ENCODE assay signal across 11 cellular contexts in genomic region chr2:233075141-233075965, GRCh38. TPM values are rescaled to one million over a fixed set of nuclear protein-coding genes. Genes with fewer than 3 reads are reported as not detected.
DNase-seq lines count a peak whose midpoint lies in the region; ATAC-seq and TF ChIP-seq lines count a peak whose summit lies in the region.
"Had no signal": no experiment of that assay in that cellular context is flagged by ENCODE, and none has a peak within 500 bp of the region (broad histone marks: within the 10 kb centered on the region; RNA-seq: fewer than 3 reads in every experiment).

No MANE protein-coding gene starts in this region.

- no peak for TF ChIP-seq CTCF in activated B cell treated with CpG ODN at 0.5 μM for 24 hours (IDR thresholded peaks at IDR 0.05)

- intact Hi-C loops in activated B cell treated with CpG ODN at 0.5 μM for 24 hours (cut with micrococcal nuclease) (loop anchor here (5.0 kb wide), 1 partner anchor 67 kb away; no protein-coding TSS in a partner anchor), posterior vena cava (cut with DNase I) (no loop called here)

- no peaks in the 10 kb centered on the region for H3K27me3 Mint-ChIP-seq in activated B cell treated with CpG ODN at 0.5 μM for 24 hours
- no peaks in the 10 kb centered on the region for H3K27me3 Mint-ChIP-seq in activated CD4-positive, alpha-beta T cell treated with anti-CD3 and anti-CD28 coated beads, Interleukin-2, amount 10 ng/mL, durations not matched to agents 7 days and 5 days

- no peak overlapping the region for H3K4me3 Mint-ChIP-seq in activated B cell treated with CpG ODN at 0.5 μM for 24 hours
- H3K4me3 Mint-ChIP-seq in activated CD4-positive, alpha-beta T cell treated with anti-CD3 and anti-CD28 coated beads, Interleukin-2, amount 10 ng/mL, durations not matched to agents 7 days and 5 days: no peak overlapping the region
- H3K4me3 Mint-ChIP-seq: brain had no signal

- peak; percentile 33 for ATAC-seq in GM19324 (IDR thresholded peaks at IDR 0.05; ENCODE audit: low FRiP score, unreplicated experiment)
- ATAC-seq in HG02938 (IDR thresholded peaks at IDR 0.05; ENCODE audit: unreplicated experiment): peak; percentile 41
- peak; percentile 35 for ATAC-seq in activated B cell treated with CpG ODN at 0.5 μM for 24 hours (ENCODE audit: low read depth)
- ATAC-seq: HCT116, SK-N-SH treated with all-trans-retinoic acid at 6 μM for 48 hours had no signal

- H3K9me3 Mint-ChIP-seq in activated B cell treated with CpG ODN at 0.5 μM for 24 hours: peaks cover 4% of the 10 kb centered on the region
- peaks cover 4% of the 10 kb centered on the region for H3K9me3 Mint-ChIP-seq in activated CD4-positive, alpha-beta T cell treated with anti-CD3 and anti-CD28 coated beads, Interleukin-2, amount 10 ng/mL, durations not matched to agents 7 days and 5 days

- H3K27ac Mint-ChIP-seq in activated B cell treated with CpG ODN at 0.5 μM for 24 hours: no peak overlapping the region
- H3K27ac Mint-ChIP-seq in activated CD4-positive, alpha-beta T cell treated with anti-CD3 and anti-CD28 coated beads, Interleukin-2, amount 10 ng/mL, durations not matched to agents 7 days and 5 days: no peak overlapping the region
- H3K27ac Mint-ChIP-seq: brain had no signal

- CTCF ChIA-PET in activated B cell treated with CpG ODN at 0.5 μM for 24 hours (lab: Charles Lee): interaction anchor here (1.2 to 2.8 kb wide), 5 partner anchors 9 to 27 kb away, joined by 3 to 24 read pairs (median 4); partner anchors contain the start of gene INPP5D
- CTCF ChIA-PET in activated CD4-positive, alpha-beta T cell treated with anti-CD3 and anti-CD28 coated beads, Interleukin-2, amount 10 ng/mL, durations not matched to agents 7 days and 5 days (lab: Charles Lee): interaction anchor here (0.9 to 1.3 kb wide), 4 partner anchors 9 to 22 kb away, joined by 3 to 8 read pairs (median 4); partner anchors contain the start of gene INPP5D

- POLR2A ChIA-PET in activated B cell treated with CpG ODN at 0.5 μM for 24 hours (lab: Charles Lee): interaction anchor here (0.8 to 4.7 kb wide), 12 partner anchors 9 to 70 kb away, joined by 3 to 113 read pairs (median 10); partner anchors contain the start of gene INPP5D
- POLR2A ChIA-PET in activated CD4-positive, alpha-beta T cell treated with anti-CD3 and anti-CD28 coated beads, Interleukin-2, amount 10 ng/mL, durations not matched to agents 7 days and 5 days (lab: Charles Lee): interaction anchor here (1.2 kb wide), 1 partner anchor 15 kb away, joined by 10 read pairs; the partner anchor contains the start of gene INPP5D

- H3K36me3 Mint-ChIP-seq in activated B cell treated with CpG ODN at 0.5 μM for 24 hours (ENCODE audit: low read depth): peaks cover 29% of the 10 kb centered on the region
- H3K36me3 Mint-ChIP-seq in activated CD4-positive, alpha-beta T cell treated with anti-CD3 and anti-CD28 coated beads, Interleukin-2, amount 10 ng/mL, durations not matched to agents 7 days and 5 days (ENCODE audit: low read depth): peaks cover 45% of the 10 kb centered on the region
- H3K36me3 Mint-ChIP-seq: brain had no signal

- H3K4me1 Mint-ChIP-seq in activated B cell treated with CpG ODN at 0.5 μM for 24 hours: peaks cover 47% of the 10 kb centered on the region
- peaks cover 37% of the 10 kb centered on the region for H3K4me1 Mint-ChIP-seq in activated CD4-positive, alpha-beta T cell treated with anti-CD3 and anti-CD28 coated beads, Interleukin-2, amount 10 ng/mL, durations not matched to agents 7 days and 5 days
- H3K4me1 Mint-ChIP-seq: brain had no signal

- DNase-seq in activated B cell treated with CpG ODN at 0.5 μM for 24 hours (no peak), posterior vena cava (ENCODE audit: low spot score) (peak; percentile 52), T-helper 2 cell (no peak)
- no peak for DNase-seq in activated CD4-positive, alpha-beta T cell treated with anti-CD3 and anti-CD28 coated beads, Interleukin-2, amount 10 ng/mL, durations not matched to agents 7 days and 5 days
- DNase-seq in activated effector memory CD4-positive, alpha-beta T cell treated with Interleukin-2 at 50 U/mL for 16 hours: no peak

RNA-seq across cellular contexts. Expression of gene INPP5D, which starts 15.2 kb away (rescaled TPM):
- total RNA-seq in activated B cell treated with CpG ODN at 0.5 μM for 24 hours (247 and 275 TPM in 2 replicates), posterior vena cava (10 to 100 TPM; 14.0 to 19.9 TPM)
- 100 to 1,000 TPM; 121 to 138 TPM for total RNA-seq in activated CD4-positive, alpha-beta T cell treated with anti-CD3 and anti-CD28 coated beads, Interleukin-2, amount 10 ng/mL, durations not matched to agents 7 days and 5 days

RNA-seq across cellular contexts. Expression of gene NEU2, which starts 42.9 kb away (rescaled TPM):
- total RNA-seq in activated B cell treated with CpG ODN at 0.5 μM for 24 hours (not detected in 2 replicates), posterior vena cava (not detected)
- total RNA-seq in activated CD4-positive, alpha-beta T cell treated with anti-CD3 and anti-CD28 coated beads, Interleukin-2, amount 10 ng/mL, durations not matched to agents 7 days and 5 days: not detected
- total RNA-seq: lung microvascular endothelial cell had no signal

Comparison
In these comparisons a context has a peak if more than half of its experiments do, and no peak if none do; other contexts are left out.
1. RNA of gene INPP5D, which starts 15.2 kb away (total RNA-seq): 247 to 275 TPM in activated B cell treated with CpG ODN at 0.5 μM for 24 hours and 121 to 138 TPM in activated CD4-positive, alpha-beta T cell treated with anti-CD3 and anti-CD28 coated beads, Interleukin-2, amount 10 ng/mL, durations not matched to agents 7 days and 5 days; 14.0 to 19.9 TPM in posterior vena cava; every median in the first group is over 4 times any median in the second.
2. Peak in every context shown above with its lines, with median percentiles within 50 percentile points of each other: ATAC-seq.